ENCODE assay signal across 1 cellular context in genomic region chr10:116994113-116994890, GRCh38.
TF ChIP-seq lines count a peak whose summit lies in the region.

No MANE protein-coding gene starts in this region.

TF ChIP-seq in HepG2, 621 proteins besides CTCF, POLR2A, EP300 and RAD21 (continued from another document):
- TF ChIP-seq AHDC1 (CRISPR knock-in tag; IDR thresholded peaks at IDR 0.05; ENCODE audit: borderline replicate concordance) (no peak), ZNF230 (CRISPR knock-in tag; IDR thresholded peaks at IDR 0.05) (no peak), NR3C1 (CRISPR knock-in tag; IDR thresholded peaks at IDR 0.05) (no peak), KLF6 (CRISPR knock-in tag; IDR thresholded peaks at IDR 0.05) (no peak), HCFC1 (IDR thresholded peaks at IDR 0.05; ENCODE audit: low read depth, low read length) (no peak)
TF ChIP-seq in HepG2: peak in this region for 0.
